8 cellular contexts compared by ENCODE assay signal in the genomic region with DNA sequence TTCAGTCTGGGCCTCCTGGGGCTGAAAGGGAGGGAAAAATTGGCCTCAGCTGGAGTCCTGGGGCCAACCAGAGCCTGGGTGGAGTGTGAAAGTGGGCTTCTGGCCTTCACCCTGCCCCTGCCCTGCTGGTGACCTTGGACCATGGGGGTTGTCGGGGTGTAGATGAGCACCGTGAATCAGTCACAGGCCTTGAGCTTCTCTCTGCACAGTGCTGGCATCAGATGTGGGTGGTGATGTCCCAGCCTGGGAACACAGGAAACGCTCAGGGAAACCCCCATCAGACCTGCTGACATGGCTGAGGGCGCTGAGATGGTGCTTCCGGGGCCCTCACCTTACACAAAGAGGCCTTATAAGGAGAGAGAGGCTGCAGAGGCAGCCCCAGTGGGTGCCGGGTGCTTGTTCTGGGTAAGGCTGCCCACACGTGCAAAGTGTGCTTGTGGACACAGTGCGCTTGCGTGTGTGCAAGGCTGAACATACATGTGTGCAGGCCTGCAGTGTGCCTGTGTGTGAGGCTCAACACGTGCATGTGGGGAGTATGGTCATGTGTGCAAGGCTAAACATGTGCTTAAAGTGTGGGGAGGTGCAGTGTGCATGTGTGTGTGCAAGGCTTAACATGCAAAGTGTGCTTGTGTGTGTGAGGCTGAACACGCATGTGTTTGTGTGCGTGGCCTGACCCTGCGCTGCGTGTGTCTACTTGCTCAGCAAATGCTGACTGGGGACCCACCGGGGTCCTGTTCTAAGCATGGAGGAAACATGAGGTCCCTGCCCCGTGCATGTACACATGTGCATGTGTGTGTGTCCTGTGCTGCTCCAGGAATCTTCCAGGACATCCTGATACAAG.
DNase-seq lines count a peak whose midpoint lies in the region; ATAC-seq and TF ChIP-seq lines count a peak whose summit lies in the region.

No MANE protein-coding gene starts in this region.

- no peak overlapping the region for H3K4me3 ChIP-seq in fibroblast of pulmonary artery (replicated peaks; ENCODE audit: low read depth, low read length)

- ATAC-seq in GM19351 (IDR thresholded peaks at IDR 0.05; ENCODE audit: unreplicated experiment), result peak; percentile 71
- peak; percentile 76 for ATAC-seq in HG03439 (IDR thresholded peaks at IDR 0.05; ENCODE audit: unreplicated experiment)

- TF ChIP-seq CTCF in fibroblast of pulmonary artery (IDR thresholded peaks at IDR 0.05; ENCODE audit: low read length, missing control alignments), result no peak

- peak; percentile 80 to 88 for DNase-seq in activated CD8-positive, alpha-beta memory T cell treated with anti-CD3 and anti-CD28 coated beads for 4 hours (ENCODE audit: low read depth in 2 of 2)
- DNase-seq in fibroblast of pulmonary artery (ENCODE audit: low read depth) (peak; percentile 64), NCI-H2029 (lab: John Stamatoyannopoulos, UW) (no peak), NCI-H2227 (lab: John Stamatoyannopoulos, UW; ENCODE audit: unreplicated experiment) (no peak), NCI-H1694 treated with DMSO at 0.1 percent for 48 hours (lab: John Stamatoyannopoulos, UW) (no peak)
- peak; percentile 73 to 80 for DNase-seq in stimulated activated CD4-positive, alpha-beta T cell treated with anti-CD3 and anti-CD28 coated beads, Interleukin-15, amount 100 ng/mL, for 1 hour (ENCODE audit: low read depth in 1 of 2, low spot score in 1 of 2)

Comparison
In these comparisons a context has a peak if more than half of its experiments do, and no peak if none do; other contexts are left out.
1. DNase-seq: peak in activated CD8-positive, alpha-beta memory T cell treated with anti-CD3 and anti-CD28 coated beads for 4 hours (2 of 2), fibroblast of pulmonary artery (single experiment) and stimulated activated CD4-positive, alpha-beta T cell treated with anti-CD3 and anti-CD28 coated beads, Interleukin-15, amount 100 ng/mL, for 1 hour (2 of 2); none in NCI-H2029 (single experiment), NCI-H2227 (single experiment) and NCI-H1694 treated with DMSO at 0.1 percent for 48 hours (single experiment).